ENCODE assay signal across 19 cellular contexts in the genomic region with DNA sequence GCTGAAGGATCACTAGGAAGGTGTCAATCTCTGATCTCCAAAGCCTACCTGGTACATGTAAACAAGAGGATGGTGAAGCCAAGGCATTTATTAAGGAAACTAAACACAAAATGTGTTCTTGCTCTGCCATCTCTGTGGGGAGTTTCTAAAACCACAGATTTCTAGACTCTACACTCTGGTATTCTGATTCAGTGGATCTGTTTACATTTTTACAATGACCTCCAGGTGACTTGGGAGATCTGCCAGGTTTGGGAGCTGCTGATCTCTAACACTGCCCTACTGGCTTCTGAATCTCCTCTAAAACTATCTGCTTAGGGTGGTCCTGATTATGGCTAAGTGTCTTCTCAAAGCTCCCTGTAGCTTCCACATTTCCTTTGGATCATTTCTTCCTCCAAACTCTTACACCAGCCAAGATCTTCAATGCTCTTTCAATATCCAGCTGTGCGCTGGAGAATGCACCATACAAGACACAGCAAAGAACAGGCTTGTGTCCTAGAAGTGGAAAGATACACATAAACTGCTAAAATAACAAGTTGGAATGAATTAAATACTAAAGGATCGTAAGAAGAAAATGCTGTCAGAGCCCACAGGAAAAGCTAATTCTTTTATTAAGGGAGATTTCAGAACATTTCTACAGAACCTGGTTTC.
DNase-seq lines count a peak whose midpoint lies in the region; ATAC-seq, FAIRE-seq and TF ChIP-seq lines count a peak whose summit lies in the region.
"Had no signal": no experiment of that assay in that cellular context is flagged by ENCODE, and none has a peak within 500 bp of the region (broad histone marks: within the 10 kb centered on the region; RNA-seq: fewer than 3 reads in every experiment).

No MANE protein-coding gene starts in this region.

- H3K4me3 Mint-ChIP-seq in mesothelial cell of epicardium, result no peak overlapping the region
- H3K4me3 Mint-ChIP-seq: activated CD8-positive, alpha-beta T cell treated with anti-CD3 and anti-CD28 coated beads for 36 hours; activated T-cell treated with anti-CD3 and anti-CD28 coated beads, Interleukin-2, amount 50 U/mL, for 72 hours; IgD-negative memory B cell had no signal

- TF ChIP-seq CTCF in BJ (IDR thresholded peaks at IDR 0.05; ENCODE audit: insufficient read depth, low read depth, low read length) (no peak), bronchial epithelial cell (IDR thresholded peaks at IDR 0.05; ENCODE audit: insufficient read depth, low read length, severe bottlenecking) (no peak), right lobe of liver (IDR thresholded peaks at IDR 0.05) (no peak), mesothelial cell of epicardium (IDR thresholded peaks at IDR 0.05; ENCODE audit: unreplicated experiment) (no peak)

- WGBS in right lobe of liver (ENCODE audit: insufficient coverage, low coverage, low lambda C conversion rate, missing lambda C conversion rate), result 86% methylated on average over 2 of the region's 2 CpGs

- peak; percentile 7 for FAIRE-seq in bronchial epithelial cell (lab: Jason Lieb, UNC)

- POLR2A ChIA-PET in BJ (lab: Charles Lee), result no interaction called here

- H3K9me3 ChIP-seq in right lobe of liver, result no peaks in the 10 kb centered on the region
- H3K9me3 ChIP-seq: BE2C, sigmoid colon, testis had no signal

- H3K36me3 ChIP-seq in BJ (ENCODE audit: control insufficient read depth, insufficient read depth, low read length) (no peaks in the 10 kb centered on the region; the same call in 1 of the 2 replicates), bronchial epithelial cell (ENCODE audit: control insufficient read depth, insufficient read depth, low read length) (no peaks in the 10 kb centered on the region), right lobe of liver (no peaks in the 10 kb centered on the region)
- H3K36me3 ChIP-seq: BE2C, sigmoid colon had no signal

- intact Hi-C loops in right lobe of liver (cut with DNase I), result no loop called here

- ATAC-seq in right lobe of liver, result peak; percentile 65 to 93 (median 90)
- ATAC-seq in GM21390 (IDR thresholded peaks at IDR 0.05; ENCODE audit: unreplicated experiment), result no peak
- ATAC-seq: activated CD8-positive, alpha-beta T cell treated with anti-CD3 and anti-CD28 coated beads for 36 hours; activated T-cell treated with anti-CD3 and anti-CD28 coated beads, Interleukin-2, amount 50 U/mL, for 72 hours had no signal

- H3K36me3 Mint-ChIP-seq in mesothelial cell of epicardium, result no peaks in the 10 kb centered on the region
- H3K36me3 Mint-ChIP-seq: IgD-negative memory B cell had no signal

- CTCF ChIA-PET in BJ (lab: Yijun Ruan, JAX), result interaction anchor here (1.2 kb wide), 2 partner anchors 41 to 43 kb away, joined by 3 to 7 read pairs; no protein-coding TSS in a partner anchor

- DNase-seq in BJ (ENCODE audit: low read depth), result peak; percentile 18
- peak; percentile 49 for DNase-seq in LHCN-M2 (ENCODE audit: low read depth)
- DNase-seq in bronchial epithelial cell (ENCODE audit: low read depth), result no peak
- DNase-seq in right lobe of liver, result peak in 2 of 3 donors; percentile 24 to 52
- no peak for DNase-seq in HK-2 (ENCODE audit: unreplicated experiment)
- DNase-seq in NCI-H146 (lab: John Stamatoyannopoulos, UW), result no peak
- DNase-seq in mesothelial cell of epicardium (ENCODE audit: low spot score in 2 of 2, unreplicated experiment in 2 of 2), result no peak
- DNase-seq: activated CD8-positive, alpha-beta T cell treated with anti-CD3 and anti-CD28 coated beads for 36 hours; activated T-cell treated with anti-CD3 and anti-CD28 coated beads, Interleukin-2, amount 50 U/mL, for 72 hours; BE2C; NCI-H1048; NCI-H2107; NCI-H748 treated with DMSO at 0.1 percent for 48 hours; nucleus accumbens; sigmoid colon; stimulated activated CD4-positive, alpha-beta T cell treated with anti-CD3 and anti-CD28 coated beads, Interleukin-4, amount 100 ng/mL, for 1 hour; testis had no signal

- TF ChIP-seq POLR2A in right lobe of liver (IDR thresholded peaks at IDR 0.05), result no peak

- no peaks in the 10 kb centered on the region for H3K27me3 Mint-ChIP-seq in mesothelial cell of epicardium (ENCODE audit: low read depth)
- H3K27me3 Mint-ChIP-seq: IgD-negative memory B cell had no signal

- H3K27ac ChIP-seq in right lobe of liver, result no peak overlapping the region
- H3K27ac ChIP-seq: sigmoid colon, testis had no signal

- no peaks in the 10 kb centered on the region for H3K27me3 ChIP-seq in BJ (ENCODE audit: control insufficient read depth, insufficient read depth, low read length)
- no peaks in the 10 kb centered on the region for H3K27me3 ChIP-seq in bronchial epithelial cell (ENCODE audit: control insufficient read depth, insufficient read depth, low read length)
- H3K27me3 ChIP-seq in right lobe of liver, result no peaks in the 10 kb centered on the region
- H3K27me3 ChIP-seq: BE2C, sigmoid colon, testis had no signal

- H3K4me3 ChIP-seq in BJ (ENCODE audit: low read depth, low read length) (no peak overlapping the region), bronchial epithelial cell (ENCODE audit: low read depth, low read length) (no peak overlapping the region), right lobe of liver (no peak overlapping the region)
- H3K4me3 ChIP-seq: sigmoid colon, testis had no signal

- H3K27ac Mint-ChIP-seq in mesothelial cell of epicardium, result no peak overlapping the region
- H3K27ac Mint-ChIP-seq: activated CD8-positive, alpha-beta T cell treated with anti-CD3 and anti-CD28 coated beads for 36 hours; activated T-cell treated with anti-CD3 and anti-CD28 coated beads, Interleukin-2, amount 50 U/mL, for 72 hours; IgD-negative memory B cell had no signal

- H3K4me1 ChIP-seq in right lobe of liver, result no peaks in the 10 kb centered on the region
- H3K4me1 ChIP-seq: BE2C, sigmoid colon, testis had no signal

- peaks cover 4% of the 10 kb centered on the region for H3K9me3 Mint-ChIP-seq in mesothelial cell of epicardium
- H3K9me3 Mint-ChIP-seq: activated CD8-positive, alpha-beta T cell treated with anti-CD3 and anti-CD28 coated beads for 36 hours; activated T-cell treated with anti-CD3 and anti-CD28 coated beads, Interleukin-2, amount 50 U/mL, for 72 hours; IgD-negative memory B cell had no signal

- H3K4me1 Mint-ChIP-seq in mesothelial cell of epicardium, result no peaks in the 10 kb centered on the region
- H3K4me1 Mint-ChIP-seq: IgD-negative memory B cell had no signal

Comparison
In these comparisons a context has a peak if more than half of its experiments do, and no peak if none do; other contexts are left out.
1. DNase-seq: peak in BJ (single experiment), LHCN-M2 (single experiment) and right lobe of liver (2 of 3); none in bronchial epithelial cell (single experiment), HK-2 (single experiment), NCI-H146 (single experiment) and mesothelial cell of epicardium (0 of 2).